Comparison of ENCODE assay signal across 3 cellular contexts in genomic region chr17:61825448-61826137, GRCh38.
A peak's percentile ranks its signal among the peaks of the same experiment; 100 is the strongest.
TF ChIP-seq lines count a peak whose summit lies in the region.

No MANE protein-coding gene starts in this region.

TF ChIP-seq in A549, 52 proteins besides CTCF, POLR2A, EP300 and RAD21 (continued from another document):
- TF ChIP-seq USF2 (IDR thresholded peaks at IDR 0.05), result no peak
- no peak for TF ChIP-seq JUNB (IDR thresholded peaks at IDR 0.05)
- TF ChIP-seq FOXS1 (CRISPR knock-in tag; IDR thresholded peaks at IDR 0.05), result no peak
- peak; percentile 96 for TF ChIP-seq ZC3H11A (IDR thresholded peaks at IDR 0.05)
- TF ChIP-seq CEBPB (IDR thresholded peaks at IDR 0.05), result no peak
TF ChIP-seq in A549: peak in this region for 1.

TF ChIP-seq in HEK293, 187 proteins besides CTCF, POLR2A, EP300 and RAD21 (continued from another document and continues in another):
- TF ChIP-seq ZNF645 (tag by site-specific recombination; IDR thresholded peaks at IDR 0.05) (no peak), ZNF623 (tag by site-specific recombination; IDR thresholded peaks at IDR 0.05) (peak; percentile 63), ZNF654 (tag by site-specific recombination; IDR thresholded peaks at IDR 0.05; ENCODE audit: low read depth) (peak; percentile 42), ZNF558 (tag by site-specific recombination; IDR thresholded peaks at IDR 0.05) (peak; percentile 62; the same call in 1 of the 2 replicates), GLI2 (tag by site-specific recombination; IDR thresholded peaks at IDR 0.05; ENCODE audit: borderline replicate concordance, low read depth) (no peak), ZNF404 (tag by site-specific recombination; IDR thresholded peaks at IDR 0.05) (0 out of 2 replicates have a peak, but pooled peaks have one; percentile 58), ZBTB7A (tag by site-specific recombination; IDR thresholded peaks at IDR 0.05; ENCODE audit: low read depth) (no peak), ZXDB (tag by site-specific recombination; IDR thresholded peaks at IDR 0.05) (peak; percentile 58; the same call in 1 of the 2 replicates), ZNF266 (tag by site-specific recombination; IDR thresholded peaks at IDR 0.05; ENCODE audit: low read depth) (peak; percentile 63; the same call in 1 of the 2 replicates), ZNF555 (tag by site-specific recombination; conservative IDR thresholded peaks at IDR 0.05) (peak; percentile 84), ZNF664 (tag by site-specific recombination; IDR thresholded peaks at IDR 0.05) (peak; percentile 78), REST (tag by site-specific recombination; IDR thresholded peaks at IDR 0.05) (0 out of 2 replicates have a peak, but pooled peaks have one; percentile 41), ZNF24 (tag by site-specific recombination; IDR thresholded peaks at IDR 0.05) (no peak), SALL2 (tag by site-specific recombination; IDR thresholded peaks at IDR 0.05; ENCODE audit: borderline replicate concordance) (no peak), ZBTB10 (tag by site-specific recombination; IDR thresholded peaks at IDR 0.05) (no peak), HOXC10 (CRISPR knock-in tag; IDR thresholded peaks at IDR 0.05) (no peak), ZNF174 (tag by site-specific recombination; IDR thresholded peaks at IDR 0.05) (no peak), ZNF776 (tag by site-specific recombination; IDR thresholded peaks at IDR 0.05; ENCODE audit: borderline replicate concordance) (no peak), ZNF529 (tag by site-specific recombination; IDR thresholded peaks at IDR 0.05; ENCODE audit: insufficient replicate concordance) (peak; percentile 73), ZNF140 (tag by site-specific recombination; IDR thresholded peaks at IDR 0.05) (peak; percentile 85; the same call in 1 of the 2 replicates)

TF ChIP-seq in GM12878, 131 proteins besides CTCF, POLR2A, EP300 and RAD21 (continued from another document):
- no peak for TF ChIP-seq E2F8 (IDR thresholded peaks at IDR 0.05; ENCODE audit: low read depth, partially characterized antibody)
- TF ChIP-seq NFXL1 (IDR thresholded peaks at IDR 0.05; ENCODE audit: borderline replicate concordance), result peak; percentile 66
- TF ChIP-seq CEBPB (IDR thresholded peaks at IDR 0.05; ENCODE audit: borderline replicate concordance in 1 of 2, low read depth in 2 of 2, low read length in 2 of 2), result no peak
